In genomic region chr5:137754236-137754960, GRCh38 we compare ENCODE assay signal across 8 cellular contexts. TPM values are rescaled to one million over a fixed set of nuclear protein-coding genes. Genes with fewer than 3 reads are reported as not detected.
DNase-seq lines count a peak whose midpoint lies in the region; ATAC-seq and TF ChIP-seq lines count a peak whose summit lies in the region.

Gene HNRNPA0 (minus strand): TSS chr5:137754363. CDS start chr5:137754066, 297 bp downstream.

- ATAC-seq in HG03460 (IDR thresholded peaks at IDR 0.05; ENCODE audit: unreplicated experiment): peak; percentile 78

- POLR2A ChIA-PET in BJ (lab: Charles Lee): interaction anchor here (0.7 kb wide), 1 partner anchor 166 kb away, joined by 4 read pairs; no protein-coding TSS in a partner anchor

- H3K27ac ChIP-seq in colonic mucosa: peak within 1 kb of the TSS; percentile 94

- H3K9me3 ChIP-seq in colonic mucosa: no peaks in the 10 kb centered on the region

- H3K9ac ChIP-seq in colonic mucosa (ENCODE audit: low read depth in 2 of 2, low read length in 2 of 2): peak within 1 kb of the TSS; percentile 98 to 99

- CTCF ChIA-PET in BJ (lab: Yijun Ruan, JAX): interaction anchor here (0.6 to 2.3 kb wide), 9 partner anchors 12 to 246 kb away, joined by 3 to 16 read pairs (median 3); no protein-coding TSS in a partner anchor

- 0 out of 2 replicates have a peak, but pooled peaks have one; percentile 5 for TF ChIP-seq CTCF in BJ (IDR thresholded peaks at IDR 0.05; ENCODE audit: insufficient read depth, low read depth, low read length)
- TF ChIP-seq CTCF in colonic mucosa (IDR thresholded peaks at IDR 0.05): no peak

- intact Hi-C loops in colonic mucosa (cut with DNase I): no loop called here

- H3K4me1 ChIP-seq in colonic mucosa: peaks cover 7% of the 10 kb centered on the region

- DNase-seq in BJ (ENCODE audit: low read depth) (peak; percentile 75), GM19240 (ENCODE audit: insufficient read length, low spot score) (peak; percentile 66), NCI-H526 (lab: John Stamatoyannopoulos, UW) (peak; percentile 94 to 98), colonic mucosa (peak; percentile 97), left kidney (ENCODE audit: low read depth, low spot score) (peak; percentile 99)
- DNase-seq in activated CD4-positive, alpha-beta T cell treated with anti-CD3 and anti-CD28 coated beads for 48 hours: peak; percentile 98
- peak; percentile 96 to 97 for DNase-seq in stimulated activated CD4-positive, alpha-beta T cell treated with anti-CD3 and anti-CD28 coated beads, Interleukin-2, amount 100 ng/mL, for 24 hours

- H3K27me3 ChIP-seq in BJ (ENCODE audit: control insufficient read depth, insufficient read depth, low read length) (no peaks in the 10 kb centered on the region), colonic mucosa (no peaks in the 10 kb centered on the region)

- H3K4me3 ChIP-seq in BJ (ENCODE audit: low read depth, low read length): peak within 1 kb of the TSS; percentile 71
- H3K4me3 ChIP-seq in colonic mucosa: peak within 1 kb of the TSS; percentile 88

- no peaks in the 10 kb centered on the region; the same call in 1 of the 2 replicates for H3K36me3 ChIP-seq in BJ (ENCODE audit: control insufficient read depth, insufficient read depth, low read length)
- H3K36me3 ChIP-seq in colonic mucosa: no peaks in the 10 kb centered on the region

RNA-seq across cellular contexts. Expression of gene HNRNPA0, which starts in this region (rescaled TPM):
- polyA plus RNA-seq in BJ (2011; rRNA removed): 10.2 and 10.3 TPM in 2 replicates
- polyA minus RNA-seq in BJ (2011; rRNA and poly(A)+ RNA removed): 5.2 and 5.4 TPM in 2 replicates
- total RNA-seq in colonic mucosa: 10 to 100 TPM; 26.9 to 31.0 TPM

Comparison
In these comparisons a context has a peak if more than half of its experiments do, and no peak if none do; other contexts are left out.
1. Peak in every context shown above with its lines: DNase-seq, ATAC-seq, H3K4me3 ChIP-seq and H3K27ac ChIP-seq.